Comparison of ENCODE assay signal across 2 cellular contexts in genomic region chr15:77798847-77799246, GRCh38.
TF ChIP-seq lines count a peak whose summit lies in the region.

No MANE protein-coding gene starts in this region.

TF ChIP-seq in K562, 482 proteins besides CTCF, POLR2A, EP300 and RAD21:
- TF ChIP-seq AFF4 (CRISPR knock-in tag; IDR thresholded peaks at IDR 0.05): no peak
- no peak for TF ChIP-seq MTA3 (IDR thresholded peaks at IDR 0.05; ENCODE audit: borderline replicate concordance)
- TF ChIP-seq CTBP1 (IDR thresholded peaks at IDR 0.05; ENCODE audit: borderline replicate concordance): no peak
- TF ChIP-seq KLF1 (tag; IDR thresholded peaks at IDR 0.05): no peak
- no peak for TF ChIP-seq NCOA2 (IDR thresholded peaks at IDR 0.05; ENCODE audit: partially characterized antibody in 2 of 2)
- no peak for TF ChIP-seq BACH1 (tag; IDR thresholded peaks at IDR 0.05)
- TF ChIP-seq RHOXF2B (CRISPR knock-in tag; conservative IDR thresholded peaks at IDR 0.05): no peak
- TF ChIP-seq SREBF2 (CRISPR knock-in tag; IDR thresholded peaks at IDR 0.05): no peak
- no peak for TF ChIP-seq ZNF512 (tag; IDR thresholded peaks at IDR 0.05)
- no peak for TF ChIP-seq FOXM1 (IDR thresholded peaks at IDR 0.05; ENCODE audit: low read depth)
- TF ChIP-seq FOXM1 (CRISPR knock-in tag; IDR thresholded peaks at IDR 0.05; ENCODE audit: low read depth): no peak
- TF ChIP-seq ZNF707 (CRISPR knock-in tag; conservative IDR thresholded peaks at IDR 0.05): no peak
- no peak for TF ChIP-seq ZNF785 (CRISPR knock-in tag; IDR thresholded peaks at IDR 0.05)
- no peak for TF ChIP-seq RBBP5 (IDR thresholded peaks at IDR 0.05; ENCODE audit: borderline replicate concordance, insufficient read depth, low read length, poor library complexity, severe bottlenecking)
- peak; percentile 45; the same call in 1 of the 2 replicates for TF ChIP-seq BCOR (IDR thresholded peaks at IDR 0.05)
- peak; percentile 44; the same call in 1 of the 2 replicates for TF ChIP-seq ADNP (tag; IDR thresholded peaks at IDR 0.05)
- peak in 1 of 2 experiments; percentile 10; a peak in 1 of 4 replicates for TF ChIP-seq RCOR1 (IDR thresholded peaks at IDR 0.05; ENCODE audit: borderline replicate concordance in 1 of 2, low read depth in 2 of 2, low read length in 2 of 2)
- TF ChIP-seq ESRRA (IDR thresholded peaks at IDR 0.05; ENCODE audit: borderline replicate concordance, low read depth): peak; percentile 72; the same call in 1 of the 2 replicates
- TF ChIP-seq POLR2AphosphoS5 (IDR thresholded peaks at IDR 0.05; ENCODE audit: control insufficient read depth, insufficient read depth, low read depth, low read length): no peak
- TF ChIP-seq PHB2 (IDR thresholded peaks at IDR 0.05; ENCODE audit: low read depth): no peak
- no peak for TF ChIP-seq BMI1 (IDR thresholded peaks at IDR 0.05; ENCODE audit: low read length)
- TF ChIP-seq RBM25 (IDR thresholded peaks at IDR 0.05; ENCODE audit: low read depth, low read length, severe bottlenecking): peak; percentile 81
- TF ChIP-seq ZNF274 (IDR thresholded peaks at IDR 0.05; ENCODE audit: borderline replicate concordance, low read depth, low read length): no peak
- TF ChIP-seq FOXJ3 (CRISPR knock-in tag; IDR thresholded peaks at IDR 0.05): no peak
- TF ChIP-seq SMAD4 (CRISPR knock-in tag; conservative IDR thresholded peaks at IDR 0.05): no peak

TF ChIP-seq in H1, 55 proteins besides CTCF, POLR2A, EP300 and RAD21:
- TF ChIP-seq RBBP5 (IDR thresholded peaks at IDR 0.05; ENCODE audit: borderline replicate concordance, low read depth, low read length) (no peak), CHD1 (IDR thresholded peaks at IDR 0.05; ENCODE audit: low read depth, low read length) (no peak), RNF2 (IDR thresholded peaks at IDR 0.05; ENCODE audit: borderline replicate concordance, low read depth, low read length, missing control alignments, poor library complexity, severe bottlenecking) (no peak), KDM4A (IDR thresholded peaks at IDR 0.05; ENCODE audit: low read depth, low read length, severe bottlenecking) (no peak), TAF1 (IDR thresholded peaks at IDR 0.05; ENCODE audit: low read depth, low read length) (no peak), CBX8 (IDR thresholded peaks at IDR 0.05; ENCODE audit: borderline replicate concordance, low read depth, low read length) (no peak), CHD7 (IDR thresholded peaks at IDR 0.05; ENCODE audit: insufficient replicate concordance, low read length) (no peak), USF2 (IDR thresholded peaks at IDR 0.05; ENCODE audit: low read length) (no peak)
